In the genomic region with DNA sequence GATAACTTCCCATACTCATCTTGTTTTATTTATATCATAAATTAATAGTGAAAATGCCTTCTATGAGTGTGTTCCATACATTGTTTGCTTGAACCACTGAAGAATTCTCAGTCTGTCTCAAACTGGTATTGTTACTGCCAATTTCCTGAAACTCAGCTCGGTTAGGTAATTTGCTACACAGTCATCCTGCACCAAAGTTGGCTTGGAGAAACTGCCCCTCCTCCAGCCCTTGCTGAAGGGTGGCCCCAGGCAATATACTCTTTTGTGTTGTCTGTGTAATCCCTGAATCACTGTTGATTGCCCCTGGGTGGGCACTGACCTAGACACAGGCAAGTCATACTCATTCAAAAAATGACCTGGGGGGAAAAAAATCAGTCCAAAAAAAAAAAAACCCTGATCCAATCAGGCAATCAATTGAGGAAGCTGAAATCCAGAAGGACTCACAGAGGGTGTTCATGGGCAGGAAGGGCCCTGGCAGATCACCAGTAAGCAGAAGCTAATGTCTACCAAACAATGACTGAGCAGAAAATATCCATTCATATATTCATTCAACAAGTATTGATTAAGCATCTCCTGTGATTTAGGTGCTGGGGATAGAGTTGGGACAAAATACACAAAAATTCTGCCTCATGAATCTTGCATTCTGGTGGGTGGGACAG, we compare ENCODE assay signal across 10 cellular contexts. TPM values are rescaled to one million over a fixed set of nuclear protein-coding genes. Genes with fewer than 3 reads are reported as not detected.
A peak's percentile ranks its signal among the peaks of the same experiment; 100 is the strongest.
DNase-seq lines count a peak whose midpoint lies in the region; ATAC-seq and TF ChIP-seq lines count a peak whose summit lies in the region.
"Had no signal": no experiment of that assay in that cellular context is flagged by ENCODE, and none has a peak within 500 bp of the region (broad histone marks: within the 10 kb centered on the region; RNA-seq: fewer than 3 reads in every experiment).

No MANE protein-coding gene starts in this region.

- POLR2A ChIA-PET in activated CD4-positive, alpha-beta T cell treated with anti-CD3 and anti-CD28 coated beads for 36 hours (lab: Charles Lee) = no interaction called here
- POLR2A ChIA-PET in activated CD4-positive, alpha-beta T cell treated with anti-CD3 and anti-CD28 coated beads, Interleukin-2, amount 10 ng/mL, durations not matched to agents 7 days and 5 days (lab: Charles Lee) = no interaction called here
- POLR2A ChIA-PET in SK-N-SH (lab: Yijun Ruan, JAX) = no interaction called here

- no peak overlapping the region for H3K4me3 Mint-ChIP-seq in activated CD4-positive, alpha-beta T cell treated with anti-CD3 and anti-CD28 coated beads for 36 hours
- no peak overlapping the region for H3K4me3 Mint-ChIP-seq in activated CD4-positive, alpha-beta T cell treated with anti-CD3 and anti-CD28 coated beads, Interleukin-2, amount 10 ng/mL, durations not matched to agents 7 days and 5 days
- H3K4me3 Mint-ChIP-seq in neural crest cell = peak overlapping the region; percentile 18

- DNase-seq in activated CD4-positive, alpha-beta T cell treated with anti-CD3 and anti-CD28 coated beads for 36 hours = peak; percentile 66
- DNase-seq in activated CD4-positive, alpha-beta T cell treated with anti-CD3 and anti-CD28 coated beads, Interleukin-2, amount 10 ng/mL, durations not matched to agents 7 days and 5 days = no peak
- DNase-seq in SKM-1 treated with dmso at 0.1 percent for 144 hours (lab: John Stamatoyannopoulos, UW; ENCODE audit: unreplicated experiment) = peak; percentile 62
- no peak for DNase-seq in neural crest cell (ENCODE audit: low read depth, low spot score)
- no peak for DNase-seq in SK-N-SH
- DNase-seq in psoas muscle = no peak

- peaks cover 16% of the 10 kb centered on the region for H3F3A ChIP-seq in SK-N-SH (replicated peaks; ENCODE audit: insufficient read depth)

- WGBS in SK-N-SH (ENCODE audit: low lambda C conversion rate) = 58% methylated on average over 1 of the region's 1 CpG
- WGBS in psoas muscle, 3 donors = 19 to 26% (median 23%) methylated on average over 1 of the region's 1 CpG

- peaks cover 14% of the 10 kb centered on the region for H3K4me1 Mint-ChIP-seq in activated CD4-positive, alpha-beta T cell treated with anti-CD3 and anti-CD28 coated beads for 36 hours
- H3K4me1 Mint-ChIP-seq in activated CD4-positive, alpha-beta T cell treated with anti-CD3 and anti-CD28 coated beads, Interleukin-2, amount 10 ng/mL, durations not matched to agents 7 days and 5 days = peaks cover 18% of the 10 kb centered on the region
- H3K4me1 Mint-ChIP-seq in neural crest cell = peaks cover 38% of the 10 kb centered on the region

- H3K79me2 ChIP-seq in SK-N-SH (ENCODE audit: insufficient read depth) = peaks cover 4% of the 10 kb centered on the region; the same call in 1 of the 2 replicates

- peaks cover 17% of the 10 kb centered on the region for H3K27me3 Mint-ChIP-seq in activated CD4-positive, alpha-beta T cell treated with anti-CD3 and anti-CD28 coated beads for 36 hours
- H3K27me3 Mint-ChIP-seq in activated CD4-positive, alpha-beta T cell treated with anti-CD3 and anti-CD28 coated beads, Interleukin-2, amount 10 ng/mL, durations not matched to agents 7 days and 5 days = peaks cover 24% of the 10 kb centered on the region
- peaks cover 6% of the 10 kb centered on the region for H3K27me3 Mint-ChIP-seq in neural crest cell (ENCODE audit: low read depth)

- peaks cover 3 to 25% of the 10 kb centered on the region in 2 experiments for H3K4me1 ChIP-seq in SK-N-SH (ENCODE audit: control insufficient read depth in 1 of 2, insufficient read depth in 2 of 2, low read depth in 1 of 2, low read length in 1 of 2)
- peaks cover under 1% of the 10 kb centered on the region for H3K4me1 ChIP-seq in psoas muscle

- H3K4me3 ChIP-seq in SK-N-SH (ENCODE audit: low read depth in 2 of 2, low read length in 1 of 2) (no peak overlapping the region), psoas muscle (no peak overlapping the region)
- H3K4me3 ChIP-seq: SJCRH30 had no signal

- no peak overlapping the region for H3K4me2 ChIP-seq in SK-N-SH

- H3K36me3 ChIP-seq in SK-N-SH (replicated peaks in 1 of 2; ENCODE audit: control insufficient read depth in 1 of 2, insufficient read depth in 2 of 2, low read length in 1 of 2) (no peaks in the 10 kb centered on the region), psoas muscle (ENCODE audit: insufficient read depth in 1 of 2, low read depth in 1 of 2) (no peaks in the 10 kb centered on the region)
- H3K36me3 ChIP-seq: SJCRH30 had no signal

- H3K9ac ChIP-seq in SK-N-SH = no peak overlapping the region

- TF ChIP-seq CTCF in neural crest cell (conservative IDR thresholded peaks at IDR 0.05) = no peak
- TF ChIP-seq CTCF in SK-N-SH (IDR thresholded peaks at IDR 0.05) = no peak
- TF ChIP-seq CTCF in psoas muscle (IDR thresholded peaks at IDR 0.05) = no peak

- H3K27ac Mint-ChIP-seq in activated CD4-positive, alpha-beta T cell treated with anti-CD3 and anti-CD28 coated beads for 36 hours = no peak overlapping the region
- no peak overlapping the region for H3K27ac Mint-ChIP-seq in activated CD4-positive, alpha-beta T cell treated with anti-CD3 and anti-CD28 coated beads, Interleukin-2, amount 10 ng/mL, durations not matched to agents 7 days and 5 days
- H3K27ac Mint-ChIP-seq in neural crest cell (ENCODE audit: unreplicated experiment) = no peak overlapping the region

- no peak for TF ChIP-seq EP300 in SK-N-SH (IDR thresholded peaks at IDR 0.05; ENCODE audit: borderline replicate concordance in 1 of 2, low read depth in 1 of 2, low read length in 1 of 2)

- ATAC-seq in activated CD4-positive, alpha-beta T cell treated with anti-CD3 and anti-CD28 coated beads for 36 hours = peak; percentile 69
- ATAC-seq in HG02885 (IDR thresholded peaks at IDR 0.05; ENCODE audit: poor library complexity, unreplicated experiment) = peak; percentile 32
- ATAC-seq in psoas muscle = no peak
- ATAC-seq in HG02678 (IDR thresholded peaks at IDR 0.05; ENCODE audit: unreplicated experiment) = no peak

- no peaks in the 10 kb centered on the region for H3K9me2 ChIP-seq in SK-N-SH

- H4K20me1 ChIP-seq in SK-N-SH (ENCODE audit: insufficient read depth) = no peaks in the 10 kb centered on the region

- no peaks in the 10 kb centered on the region for H3K36me3 Mint-ChIP-seq in activated CD4-positive, alpha-beta T cell treated with anti-CD3 and anti-CD28 coated beads for 36 hours (ENCODE audit: low read depth)
- peaks cover 2% of the 10 kb centered on the region for H3K36me3 Mint-ChIP-seq in activated CD4-positive, alpha-beta T cell treated with anti-CD3 and anti-CD28 coated beads, Interleukin-2, amount 10 ng/mL, durations not matched to agents 7 days and 5 days (ENCODE audit: low read depth)
- H3K36me3 Mint-ChIP-seq in neural crest cell (ENCODE audit: low read depth) = no peaks in the 10 kb centered on the region

- CTCF ChIA-PET in activated CD4-positive, alpha-beta T cell treated with anti-CD3 and anti-CD28 coated beads for 36 hours (lab: Charles Lee) = interaction anchor here (0.6 kb wide), 1 partner anchor 11 kb away, joined by 3 read pairs; no protein-coding TSS in a partner anchor
- CTCF ChIA-PET in activated CD4-positive, alpha-beta T cell treated with anti-CD3 and anti-CD28 coated beads, Interleukin-2, amount 10 ng/mL, durations not matched to agents 7 days and 5 days (lab: Charles Lee) = no interaction called here
- CTCF ChIA-PET in SK-N-SH (lab: Yijun Ruan, JAX) = interaction anchor here (0.6 kb wide), 1 partner anchor 584 kb away, joined by 3 read pairs; no protein-coding TSS in a partner anchor

- no peaks in the 10 kb centered on the region for H3K27me3 ChIP-seq in SK-N-SH (ENCODE audit: insufficient read depth)
- H3K27me3 ChIP-seq in psoas muscle (ENCODE audit: insufficient read depth in 3 of 3, low read length in 2 of 3) = no peaks in the 10 kb centered on the region
- H3K27me3 ChIP-seq: SJCRH30 had no signal

- H3K9me3 Mint-ChIP-seq in activated CD4-positive, alpha-beta T cell treated with anti-CD3 and anti-CD28 coated beads for 36 hours (ENCODE audit: low read depth) = no peaks in the 10 kb centered on the region
- no peaks in the 10 kb centered on the region for H3K9me3 Mint-ChIP-seq in activated CD4-positive, alpha-beta T cell treated with anti-CD3 and anti-CD28 coated beads, Interleukin-2, amount 10 ng/mL, durations not matched to agents 7 days and 5 days
- H3K9me3 Mint-ChIP-seq in neural crest cell = no peaks in the 10 kb centered on the region

- H2AFZ ChIP-seq in SK-N-SH (ENCODE audit: low read depth) = no peak overlapping the region

- intact Hi-C loops in activated CD4-positive, alpha-beta T cell treated with anti-CD3 and anti-CD28 coated beads for 36 hours (cut with DNase I, micrococcal nuclease) = loop anchor here (1.0 to 10.0 kb wide), 5 partner anchors 18 to 736 kb away; a partner anchor contains a TSS
- intact Hi-C loops in psoas muscle (cut with DNase I) = no loop called here

- TF ChIP-seq RAD21 in SK-N-SH (IDR thresholded peaks at IDR 0.05; ENCODE audit: low read length) = no peak

- H3K9me3 ChIP-seq in SK-N-SH = no peaks in the 10 kb centered on the region
- H3K9me3 ChIP-seq in psoas muscle = no peaks in the 10 kb centered on the region
- H3K9me3 ChIP-seq: SJCRH30 had no signal

- H3K27ac ChIP-seq in SK-N-SH (ENCODE audit: low read depth in 2 of 2, low read length in 1 of 2) (no peak overlapping the region), psoas muscle (no peak overlapping the region)
- H3K27ac ChIP-seq: C4-2B, SJCRH30 had no signal

TF ChIP-seq in SK-N-SH, 30 proteins besides CTCF, POLR2A, EP300 and RAD21 (continues in another document):
- TF ChIP-seq NFIC (IDR thresholded peaks at IDR 0.05; ENCODE audit: borderline replicate concordance) (no peak), FOXM1 (IDR thresholded peaks at IDR 0.05; ENCODE audit: low read depth) (no peak), YY1 (IDR thresholded peaks at IDR 0.05; ENCODE audit: low read depth) (no peak), RCOR1 (IDR thresholded peaks at IDR 0.05; ENCODE audit: low read length) (no peak)
- TF ChIP-seq, protein P1, sequence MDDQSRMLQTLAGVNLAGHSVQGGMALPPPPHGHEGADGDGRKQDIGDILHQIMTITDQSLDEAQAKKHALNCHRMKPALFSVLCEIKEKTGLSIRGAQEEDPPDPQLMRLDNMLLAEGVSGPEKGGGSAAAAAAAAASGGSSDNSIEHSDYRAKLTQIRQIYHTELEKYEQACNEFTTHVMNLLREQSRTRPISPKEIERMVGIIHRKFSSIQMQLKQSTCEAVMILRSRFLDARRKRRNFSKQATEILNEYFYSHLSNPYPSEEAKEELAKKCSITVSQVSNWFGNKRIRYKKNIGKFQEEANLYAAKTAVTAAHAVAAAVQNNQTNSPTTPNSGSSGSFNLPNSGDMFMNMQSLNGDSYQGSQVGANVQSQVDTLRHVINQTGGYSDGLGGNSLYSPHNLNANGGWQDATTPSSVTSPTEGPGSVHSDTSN (IDR thresholded peaks at IDR 0.05) = no peak

RNA-seq across cellular contexts. Expression of a gene that starts 3.8 kb away (rescaled TPM):
- total RNA-seq in activated CD4-positive, alpha-beta T cell treated with anti-CD3 and anti-CD28 coated beads for 36 hours = 1 to 10 TPM; 9.4 to 9.6 TPM
- 10 to 100 TPM; 19.8 to 21.8 TPM for total RNA-seq in activated CD4-positive, alpha-beta T cell treated with anti-CD3 and anti-CD28 coated beads, Interleukin-2, amount 10 ng/mL, durations not matched to agents 7 days and 5 days
- total RNA-seq in neural crest cell (98.2 and 99.7 TPM in 2 replicates), psoas muscle (10 to 100 TPM; 15.1 to 20.2 (median 18.5) TPM)
- polyA plus RNA-seq in SK-N-SH (2012; rRNA removed) (4.6 and 5.1 TPM in 2 replicates), psoas muscle (1 to 10 TPM; 4.2 to 9.9 (median 6.4) TPM)
- 6.4 and 7.1 TPM in 2 replicates for polyA plus RNA-seq in SK-N-SH (2012; cell fraction: cytosol; rRNA removed)
- 8.3 and 12.1 TPM in 2 replicates for polyA plus RNA-seq in SK-N-SH (2012; cell fraction: nucleus; rRNA removed)

Comparison
In these comparisons a context has a peak if more than half of its experiments do, and no peak if none do; other contexts are left out.
1. DNase-seq: peak in activated CD4-positive, alpha-beta T cell treated with anti-CD3 and anti-CD28 coated beads for 36 hours (single experiment) and SKM-1 treated with dmso at 0.1 percent for 144 hours (single experiment); none in activated CD4-positive, alpha-beta T cell treated with anti-CD3 and anti-CD28 coated beads, Interleukin-2, amount 10 ng/mL, durations not matched to agents 7 days and 5 days (single experiment), neural crest cell (single experiment), SK-N-SH (single experiment) and psoas muscle (0 of 2).
2. ATAC-seq: peak in activated CD4-positive, alpha-beta T cell treated with anti-CD3 and anti-CD28 coated beads for 36 hours (single experiment) and HG02885 (single experiment); none in psoas muscle (0 of 4) and HG02678 (single experiment).
3. intact Hi-C loops: an anchor here in activated CD4-positive, alpha-beta T cell treated with anti-CD3 and anti-CD28 coated beads for 36 hours (1.0 to 10.0 kb wide); none called in psoas muscle.